1 cellular context compared by ENCODE assay signal in genomic region chr1:79264975-79265818, GRCh38.
A peak's percentile ranks its signal among the peaks of the same experiment; 100 is the strongest.
TF ChIP-seq lines count a peak whose summit lies in the region.

No MANE protein-coding gene starts in this region.

TF ChIP-seq in HEK293, 187 proteins besides CTCF, POLR2A, EP300 and RAD21 (continued from another document and continues in another):
- TF ChIP-seq KLF9 (tag by site-specific recombination; IDR thresholded peaks at IDR 0.05; ENCODE audit: low read depth): no peak
- no peak for TF ChIP-seq ZXDB (tag by site-specific recombination; IDR thresholded peaks at IDR 0.05)
- peak; percentile 76 for TF ChIP-seq WT1 (tag by site-specific recombination; IDR thresholded peaks at IDR 0.05)
- TF ChIP-seq ZNF146 (tag by site-specific recombination; IDR thresholded peaks at IDR 0.05): no peak
- TF ChIP-seq OSR2 (tag by site-specific recombination; IDR thresholded peaks at IDR 0.05): peak; percentile 79
- TF ChIP-seq GLIS1 (tag by site-specific recombination; IDR thresholded peaks at IDR 0.05): 0 out of 2 replicates have a peak, but pooled peaks have one; percentile 31
- no peak for TF ChIP-seq ZNF366 (tag by site-specific recombination; conservative IDR thresholded peaks at IDR 0.05)
- no peak for TF ChIP-seq ZNF26 (tag by site-specific recombination; IDR thresholded peaks at IDR 0.05)
- TF ChIP-seq ZNF155 (tag by site-specific recombination; IDR thresholded peaks at IDR 0.05): no peak
- peak; percentile 89 for TF ChIP-seq ZNF239 (tag by site-specific recombination; IDR thresholded peaks at IDR 0.05)
- TF ChIP-seq ZNF571 (tag by site-specific recombination; IDR thresholded peaks at IDR 0.05): no peak
- TF ChIP-seq REST (tag by site-specific recombination; IDR thresholded peaks at IDR 0.05): no peak
- TF ChIP-seq ZNF670 (tag by site-specific recombination; IDR thresholded peaks at IDR 0.05; ENCODE audit: low read depth): no peak
- no peak for TF ChIP-seq BCL11B (tag by site-specific recombination; IDR thresholded peaks at IDR 0.05; ENCODE audit: low read depth)
- TF ChIP-seq ZNF660 (tag by site-specific recombination; IDR thresholded peaks at IDR 0.05): no peak
- TF ChIP-seq ZBTB17 (tag by site-specific recombination; IDR thresholded peaks at IDR 0.05): 0 out of 2 replicates have a peak, but pooled peaks have one; percentile 10
- no peak for TF ChIP-seq ZNF623 (tag by site-specific recombination; IDR thresholded peaks at IDR 0.05)
- TF ChIP-seq GLIS2 (tag by site-specific recombination; IDR thresholded peaks at IDR 0.05): no peak
- TF ChIP-seq ZNF211 (tag by site-specific recombination; IDR thresholded peaks at IDR 0.05; ENCODE audit: low read depth): no peak
- TF ChIP-seq ZNF677 (tag by site-specific recombination; IDR thresholded peaks at IDR 0.05): no peak
- TF ChIP-seq ZNF580 (tag by site-specific recombination; IDR thresholded peaks at IDR 0.05): 0 out of 2 replicates have a peak, but pooled peaks have one; percentile 38
- TF ChIP-seq ZNF488 (tag by site-specific recombination; IDR thresholded peaks at IDR 0.05): no peak
- TF ChIP-seq OVOL3 (tag by site-specific recombination; IDR thresholded peaks at IDR 0.05): 0 out of 2 replicates have a peak, but pooled peaks have one; percentile 48
- no peak for TF ChIP-seq MEIS1 (CRISPR knock-in tag; IDR thresholded peaks at IDR 0.05; ENCODE audit: borderline replicate concordance)
- no peak for TF ChIP-seq ZNF248 (tag by site-specific recombination; IDR thresholded peaks at IDR 0.05)
- no peak for TF ChIP-seq ZNF311 (tag by site-specific recombination; IDR thresholded peaks at IDR 0.05; ENCODE audit: borderline replicate concordance)
- no peak for TF ChIP-seq ZNF776 (tag by site-specific recombination; IDR thresholded peaks at IDR 0.05; ENCODE audit: borderline replicate concordance)
- TF ChIP-seq ZFP37 (tag by site-specific recombination; IDR thresholded peaks at IDR 0.05): no peak
- no peak for TF ChIP-seq ZNF791 (tag by site-specific recombination; IDR thresholded peaks at IDR 0.05)
- no peak for TF ChIP-seq TRIM28 (IDR thresholded peaks at IDR 0.05; ENCODE audit: borderline replicate concordance, low read length)
- TF ChIP-seq ZNF362 (tag by site-specific recombination; IDR thresholded peaks at IDR 0.05): no peak
- TF ChIP-seq ZNF324 (tag by site-specific recombination; IDR thresholded peaks at IDR 0.05): no peak
- TF ChIP-seq IKZF3 (tag by site-specific recombination; IDR thresholded peaks at IDR 0.05): 0 out of 2 replicates have a peak, but pooled peaks have one; percentile 11
- peak; percentile 43; the same call in 1 of the 2 replicates for TF ChIP-seq BCL11A (tag by site-specific recombination; IDR thresholded peaks at IDR 0.05; ENCODE audit: low read depth)
- no peak for TF ChIP-seq ZNF19 (tag by site-specific recombination; IDR thresholded peaks at IDR 0.05; ENCODE audit: low read depth)
- peak; percentile 66 for TF ChIP-seq ZNF843 (tag by site-specific recombination; IDR thresholded peaks at IDR 0.05)
- no peak for TF ChIP-seq SP7 (tag by site-specific recombination; IDR thresholded peaks at IDR 0.05)
- TF ChIP-seq ZNF549 (tag by site-specific recombination; IDR thresholded peaks at IDR 0.05): no peak
- peak; percentile 25; the same call in 1 of the 2 replicates for TF ChIP-seq TSHZ1 (tag by site-specific recombination; IDR thresholded peaks at IDR 0.05; ENCODE audit: borderline replicate concordance)
- TF ChIP-seq KLF17 (tag by site-specific recombination; IDR thresholded peaks at IDR 0.05): no peak
- no peak for TF ChIP-seq ZNF501 (tag by site-specific recombination; IDR thresholded peaks at IDR 0.05)
- no peak for TF ChIP-seq PBX3 (CRISPR knock-in tag; IDR thresholded peaks at IDR 0.05)
- TF ChIP-seq ZSCAN5A (tag by site-specific recombination; IDR thresholded peaks at IDR 0.05): no peak
- TF ChIP-seq HOXD13 (CRISPR knock-in tag; IDR thresholded peaks at IDR 0.05; ENCODE audit: borderline replicate concordance): no peak
- TF ChIP-seq KLF7 (tag by site-specific recombination; IDR thresholded peaks at IDR 0.05; ENCODE audit: borderline replicate concordance): no peak
- no peak for TF ChIP-seq ZSCAN16 (tag by site-specific recombination; IDR thresholded peaks at IDR 0.05)
- TF ChIP-seq ZBTB6 (tag by site-specific recombination; IDR thresholded peaks at IDR 0.05): no peak
- no peak for TF ChIP-seq ZBTB10 (tag by site-specific recombination; IDR thresholded peaks at IDR 0.05)
